ENCODE assay signal across 15 cellular contexts in the genomic region with DNA sequence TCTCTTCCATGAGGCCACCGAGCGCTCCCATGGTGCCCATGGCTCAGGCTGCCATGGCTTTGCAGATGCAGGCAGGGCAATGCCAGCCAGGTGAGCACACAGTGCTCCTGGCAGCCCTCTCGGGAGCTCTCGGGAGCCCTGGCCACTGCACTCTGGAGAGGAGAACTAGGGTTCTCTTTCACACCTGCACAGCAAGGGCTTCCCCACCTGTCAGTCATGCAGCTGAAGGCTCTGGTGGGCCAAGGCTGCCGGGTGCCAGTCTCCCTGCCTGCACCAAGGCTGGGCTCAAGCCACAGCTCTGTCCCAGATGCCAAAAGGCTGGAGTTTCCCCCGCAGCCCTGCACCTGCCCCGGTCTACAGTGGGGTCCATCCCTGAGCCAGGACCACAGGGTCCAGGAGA. TPM values are rescaled to one million over a fixed set of nuclear protein-coding genes. Genes with fewer than 3 reads are reported as not detected.
DNase-seq lines count a peak whose midpoint lies in the region; TF ChIP-seq lines count a peak whose summit lies in the region.
"Had no signal": no experiment of that assay in that cellular context is flagged by ENCODE, and none has a peak within 500 bp of the region (broad histone marks: within the 10 kb centered on the region; RNA-seq: fewer than 3 reads in every experiment).

No MANE protein-coding gene starts in this region.

- H4K20me1 ChIP-seq in osteoblast (ENCODE audit: insufficient read depth, low read length), result no peaks in the 10 kb centered on the region

- no peak overlapping the region for H2AFZ ChIP-seq in osteoblast (ENCODE audit: low read length)

- H3K9me3 ChIP-seq in osteoblast (ENCODE audit: low read depth, low read length), result no peaks in the 10 kb centered on the region
- H3K9me3 ChIP-seq: A549, BE2C had no signal

- no peaks in the 10 kb centered on the region; the same call in none of the 2 replicates for H3K36me3 ChIP-seq in H7 (replicated peaks; ENCODE audit: control insufficient read depth, insufficient read depth, low read length)
- no peaks in the 10 kb centered on the region for H3K36me3 ChIP-seq in osteoblast (ENCODE audit: insufficient read depth, low read length)
- H3K36me3 ChIP-seq: BE2C had no signal

- peaks cover 16% of the 10 kb centered on the region for H3K79me2 ChIP-seq in osteoblast (ENCODE audit: insufficient read depth, low read length)

- no peak overlapping the region for H3K27ac ChIP-seq in osteoblast (ENCODE audit: low read depth, low read length)
- H3K27ac ChIP-seq: A549, C4-2B, HL-60 had no signal

- no peak overlapping the region for H3K4me2 ChIP-seq in osteoblast (ENCODE audit: insufficient read depth, low read length)
- H3K4me2 ChIP-seq: A549 had no signal

- H3K27me3 ChIP-seq in H7 (ENCODE audit: control insufficient read depth, insufficient read depth, low read length) (no peaks in the 10 kb centered on the region), osteoblast (ENCODE audit: insufficient read depth, low read length) (no peaks in the 10 kb centered on the region)
- H3K27me3 ChIP-seq: BE2C had no signal

- H3K4me3 ChIP-seq in H7 (ENCODE audit: insufficient read depth, low read depth, low read length), result no peak overlapping the region
- H3K4me3 ChIP-seq in osteoblast (ENCODE audit: insufficient read depth, low read length), result no peak overlapping the region
- H3K4me3 ChIP-seq: A549 had no signal

- DNase-seq in D341Med (ENCODE audit: low spot score) (peak; percentile 30), H7 (peak; percentile 39), epidermal melanocyte (ENCODE audit: insufficient read length, low spot score) (peak; percentile 13), osteoblast (ENCODE audit: insufficient read length, low spot score, missing footprints) (peak; percentile 69), EL (no peak), islet precursor cell (no peak)
- DNase-seq in stimulated activated naive CD4-positive, alpha-beta T cell treated with Interleukin-2 at 50 U/mL for 16 hours (lab: John Stamatoyannopoulos, UW), result no peak
- DNase-seq: BE2C; CD4-positive, alpha-beta memory T cell; DND-41; GF-D8; GOT3 had no signal

- no peaks in the 10 kb centered on the region for H3K4me1 ChIP-seq in osteoblast (ENCODE audit: insufficient read depth, low read length)
- H3K4me1 ChIP-seq: A549, BE2C had no signal

- no peak for TF ChIP-seq CTCF in osteoblast (IDR thresholded peaks at IDR 0.05; ENCODE audit: extremely low read depth, low read depth, low read length)

RNA-seq across cellular contexts. Expression of gene NUDT1, which starts 32.6 kb away (rescaled TPM):
- 101 and 117 TPM in 2 replicates for total RNA-seq in H7 (2014; rRNA removed; shearing (Covaris generic))
- 18.5 and 21.8 TPM in 2 replicates for total RNA-seq in osteoblast

RNA-seq across cellular contexts. Expression of gene MRM2, which starts 32.7 kb away (rescaled TPM):
- total RNA-seq in H7 (2014; rRNA removed; shearing (Covaris generic)), result 25.8 and 32.6 TPM in 2 replicates
- total RNA-seq in osteoblast, result 21.4 and 21.5 TPM in 2 replicates

RNA-seq across cellular contexts. Expression of gene SNX8, which starts 39.6 kb away (rescaled TPM):
- 23.2 and 28.2 TPM in 2 replicates for total RNA-seq in H7 (2014; rRNA removed; shearing (Covaris generic))
- 16.3 and 25.0 TPM in 2 replicates for total RNA-seq in osteoblast

RNA-seq across cellular contexts. Expression of gene MAD1L1, which starts 41.9 kb away (rescaled TPM):
- total RNA-seq in H7 (2014; rRNA removed; shearing (Covaris generic)), result 44.7 and 63.0 TPM in 2 replicates
- 66.2 and 72.2 TPM in 2 replicates for total RNA-seq in osteoblast

Comparison
In these comparisons a context has a peak if more than half of its experiments do, and no peak if none do; other contexts are left out.
1. DNase-seq: peak in D341Med (single experiment), H7 (single experiment), epidermal melanocyte (single experiment) and osteoblast (single experiment); none in EL (single experiment), islet precursor cell (single experiment) and stimulated activated naive CD4-positive, alpha-beta T cell treated with Interleukin-2 at 50 U/mL for 16 hours (single experiment).